Comparison of ENCODE assay signal across 8 cellular contexts in the genomic region with DNA sequence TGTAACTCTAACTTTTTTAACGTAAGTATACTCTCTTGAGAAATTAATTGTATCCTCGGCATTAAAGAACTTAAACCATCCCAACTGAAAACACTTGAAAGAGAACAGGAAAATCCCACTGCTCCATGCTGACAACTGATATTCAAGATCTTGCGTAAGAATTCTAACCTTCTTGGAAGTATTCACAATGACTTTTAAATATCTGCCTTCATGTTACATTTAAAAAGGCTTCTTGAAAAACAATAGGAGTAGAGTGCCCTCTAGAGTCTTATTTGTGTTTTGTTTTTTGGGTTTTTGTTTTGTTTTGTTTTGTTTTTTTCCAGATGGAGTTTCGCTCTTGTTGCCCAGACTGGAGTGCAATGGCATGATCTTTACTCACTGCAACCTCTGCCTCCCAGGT.
A peak's percentile ranks its signal among the peaks of the same experiment; 100 is the strongest.
DNase-seq lines count a peak whose midpoint lies in the region; ATAC-seq and TF ChIP-seq lines count a peak whose summit lies in the region.

No MANE protein-coding gene starts in this region.

- DNase-seq in A172 (ENCODE audit: low spot score) (peak; percentile 62), NCI-H2107 (lab: John Stamatoyannopoulos, UW) (peak; percentile 49), astrocyte of the spinal cord (ENCODE audit: low read depth, low spot score) (peak; percentile 71), kidney tubule cell (ENCODE audit: low spot score) (peak; percentile 60)
- DNase-seq in stimulated activated CD4-positive, alpha-beta T cell treated with anti-CD3 and anti-CD28 coated beads, Interleukin-1b, Interleukin-23, amount 100 ng/mL, for 48 hours = no peak

- in situ Hi-C loops in astrocyte of the spinal cord (cut with HindIII; ENCODE audit: low sequenced_read_pairs) = no loop called here

- TF ChIP-seq CTCF in astrocyte of the spinal cord (IDR thresholded peaks at IDR 0.05; ENCODE audit: low read depth, low read length) = peak; percentile 25

- no peak overlapping the region for H3K4me3 ChIP-seq in astrocyte of the spinal cord (ENCODE audit: low read depth, low read length)

- peak; percentile 52 for ATAC-seq in GM18511 (IDR thresholded peaks at IDR 0.05; ENCODE audit: unreplicated experiment)
- no peak for ATAC-seq in HG03108 (IDR thresholded peaks at IDR 0.05; ENCODE audit: unreplicated experiment)
- ATAC-seq in HG03095 (IDR thresholded peaks at IDR 0.05; ENCODE audit: unreplicated experiment) = no peak
